8 cellular contexts compared by ENCODE assay signal in the genomic region with DNA sequence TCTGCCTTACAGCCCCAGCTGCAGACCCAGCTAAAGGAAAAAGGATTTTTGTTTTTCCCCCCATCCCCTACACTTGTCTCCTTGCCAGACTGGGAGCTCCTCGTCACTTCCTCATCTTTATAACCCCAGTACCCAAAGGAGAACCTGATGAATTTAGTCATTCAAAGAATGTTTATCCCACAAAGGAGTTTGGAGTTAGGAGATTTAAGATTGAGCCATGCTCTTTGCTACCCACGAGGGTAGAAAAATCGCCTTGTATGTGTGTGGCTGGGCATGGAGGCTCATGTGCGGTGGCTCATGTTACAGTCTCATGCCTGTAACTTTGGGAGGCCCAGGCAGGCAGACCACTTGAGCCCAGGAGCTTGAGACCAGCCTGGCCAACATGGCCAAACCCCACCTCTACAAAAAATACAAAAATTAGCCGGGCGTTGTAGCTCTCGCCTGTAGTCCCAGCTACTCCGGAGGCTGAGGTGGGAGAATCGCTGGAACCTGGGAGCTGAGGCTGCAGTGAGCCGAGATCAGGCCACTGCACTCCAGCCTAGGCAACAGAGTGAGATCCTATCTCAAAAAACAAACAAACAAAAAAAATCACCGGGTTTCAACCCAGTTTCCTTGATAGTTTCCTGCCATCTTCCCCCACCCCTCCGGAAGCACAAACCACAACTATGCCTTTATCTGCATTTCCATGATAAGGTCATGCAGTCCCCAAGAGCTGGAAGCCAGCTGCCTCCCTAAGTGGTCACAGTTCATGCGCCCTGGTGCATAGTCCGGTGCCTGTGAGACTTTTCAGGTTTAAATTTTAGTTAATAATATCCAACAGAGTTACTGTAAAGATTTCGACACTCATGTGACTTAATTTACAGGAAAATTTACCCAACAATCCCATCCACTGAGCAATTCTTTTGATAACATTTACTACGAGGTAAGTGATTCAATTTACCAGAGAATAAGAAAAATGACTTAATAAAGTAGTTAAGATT. TPM values are rescaled to one million over a fixed set of nuclear protein-coding genes. Genes with fewer than 3 reads are reported as not detected.
DNase-seq lines count a peak whose midpoint lies in the region; ATAC-seq lines count a peak whose summit lies in the region.

No MANE protein-coding gene starts in this region.

- H3K4me1 Mint-ChIP-seq in activated CD8-positive, alpha-beta memory T cell treated with anti-CD3 and anti-CD28 coated beads, Interleukin-2, amount 10 ng/mL, durations not matched to agents 7 days and 5 days: peaks cover 46% of the 10 kb centered on the region
- H3K4me1 Mint-ChIP-seq in T-helper 17 cell: peaks cover 45% of the 10 kb centered on the region

- no peaks in the 10 kb centered on the region for H3K9me3 Mint-ChIP-seq in activated CD8-positive, alpha-beta memory T cell treated with anti-CD3 and anti-CD28 coated beads, Interleukin-2, amount 10 ng/mL, durations not matched to agents 7 days and 5 days (ENCODE audit: low read depth)

- H3K36me3 Mint-ChIP-seq in activated CD8-positive, alpha-beta memory T cell treated with anti-CD3 and anti-CD28 coated beads, Interleukin-2, amount 10 ng/mL, durations not matched to agents 7 days and 5 days: peaks cover 5% of the 10 kb centered on the region
- no peaks in the 10 kb centered on the region for H3K36me3 Mint-ChIP-seq in T-helper 17 cell (ENCODE audit: low read depth)

- DNase-seq in activated CD8-positive, alpha-beta memory T cell treated with anti-CD3 and anti-CD28 coated beads, Interleukin-2, amount 10 ng/mL, durations not matched to agents 7 days and 5 days: peak; percentile 63
- no peak for DNase-seq in activated CD8-positive, alpha-beta memory T cell treated with anti-CD3 and anti-CD28 coated beads, Interleukin-2, amount 50 U/mL, for 4 hours
- DNase-seq in T-helper 17 cell (peak; percentile 18 to 37 (median 37)), dermis blood vessel endothelial cell (peak; percentile 65), neuronal stem cell (ENCODE audit: low spot score) (no peak), SIG-M5 (lab: John Stamatoyannopoulos, UW) (no peak), EL (no peak), cerebellum (ENCODE audit: low spot score) (no peak)

- H2BK15ac ChIP-seq in neuronal stem cell (ENCODE audit: low read length): no peak overlapping the region

- WGBS in neuronal stem cell (ENCODE audit: extremely low coverage in 2 of 2, insufficient read length in 2 of 2, insufficient replicate concordance in 1 of 2), 2 donors: no CpG with 5 or more reads among the region's 16 CpGs

- no peak overlapping the region for H3K4ac ChIP-seq in neuronal stem cell (ENCODE audit: low read length)

- no peak overlapping the region for H3K14ac ChIP-seq in neuronal stem cell (ENCODE audit: low read length)

- no peak overlapping the region for H2AK5ac ChIP-seq in neuronal stem cell (ENCODE audit: low read depth, low read length)

- peaks cover 0 to 14% of the 10 kb centered on the region in 2 donors for H3K36me3 ChIP-seq in neuronal stem cell (replicated peaks in 1 of 2; ENCODE audit: control insufficient read depth in 2 of 2, insufficient read depth in 2 of 2, low read length in 2 of 2)

- H2AFZ ChIP-seq in neuronal stem cell (ENCODE audit: low read length): no peak overlapping the region

- H2BK5ac ChIP-seq in neuronal stem cell (ENCODE audit: low read length): no peak overlapping the region

- no peak overlapping the region for H4K91ac ChIP-seq in neuronal stem cell (ENCODE audit: low read depth, low read length, poor library complexity)

- no peak overlapping the region for H2BK12ac ChIP-seq in neuronal stem cell (ENCODE audit: low read length)

- no peak overlapping the region for H3K23ac ChIP-seq in neuronal stem cell (ENCODE audit: low read depth, low read length, poor library complexity)

- H3K27me3 ChIP-seq in neuronal stem cell (ENCODE audit: control insufficient read depth in 3 of 3, insufficient read depth in 3 of 3, low read depth in 1 of 3, low read length in 3 of 3): no peaks in the 10 kb centered on the region

- no peaks in the 10 kb centered on the region for H3K9me3 ChIP-seq in T-helper 17 cell (ENCODE audit: control insufficient read depth, low read length, poor library complexity, severe bottlenecking)
- no peaks in the 10 kb centered on the region for H3K9me3 ChIP-seq in neuronal stem cell (replicated peaks in 1 of 2; ENCODE audit: control insufficient read depth in 2 of 2, insufficient read depth in 1 of 2, low read depth in 1 of 2, low read length in 2 of 2)

- no peak overlapping the region for H2BK120ac ChIP-seq in neuronal stem cell (ENCODE audit: low read depth, low read length)

- peak overlapping the region; percentile 95 for H3K27ac Mint-ChIP-seq in activated CD8-positive, alpha-beta memory T cell treated with anti-CD3 and anti-CD28 coated beads, Interleukin-2, amount 10 ng/mL, durations not matched to agents 7 days and 5 days
- peak overlapping the region; percentile 99 for H3K27ac Mint-ChIP-seq in T-helper 17 cell

- no peak overlapping the region for H4K8ac ChIP-seq in neuronal stem cell (ENCODE audit: low read depth, low read length)

- H3K18ac ChIP-seq in neuronal stem cell (ENCODE audit: low read length): no peak overlapping the region

- peaks cover 6 to 10% of the 10 kb centered on the region in 2 donors for H3K4me1 ChIP-seq in neuronal stem cell (ENCODE audit: control insufficient read depth in 2 of 2, insufficient read depth in 1 of 2, low read depth in 1 of 2, low read length in 2 of 2)

- ATAC-seq in activated CD8-positive, alpha-beta memory T cell treated with anti-CD3 and anti-CD28 coated beads, Interleukin-2, amount 10 ng/mL, durations not matched to agents 7 days and 5 days: peak; percentile 20
- peak; percentile 50 for ATAC-seq in T-helper 17 cell

- peaks cover 3% of the 10 kb centered on the region for H3K79me1 ChIP-seq in neuronal stem cell (ENCODE audit: low read depth, low read length)

- H3K4me3 Mint-ChIP-seq in activated CD8-positive, alpha-beta memory T cell treated with anti-CD3 and anti-CD28 coated beads, Interleukin-2, amount 10 ng/mL, durations not matched to agents 7 days and 5 days: peak overlapping the region; percentile 87
- H3K4me3 Mint-ChIP-seq in T-helper 17 cell: peak overlapping the region; percentile 97

- peak overlapping the region; percentile 23 for H3K4me2 ChIP-seq in neuronal stem cell (ENCODE audit: insufficient read depth, low read length, poor library complexity, severe bottlenecking)

- H3K27me3 Mint-ChIP-seq in activated CD8-positive, alpha-beta memory T cell treated with anti-CD3 and anti-CD28 coated beads, Interleukin-2, amount 10 ng/mL, durations not matched to agents 7 days and 5 days: no peaks in the 10 kb centered on the region
- no peaks in the 10 kb centered on the region for H3K27me3 Mint-ChIP-seq in T-helper 17 cell

- CTCF ChIA-PET in activated CD8-positive, alpha-beta memory T cell treated with anti-CD3 and anti-CD28 coated beads, Interleukin-2, amount 10 ng/mL, durations not matched to agents 7 days and 5 days (lab: Charles Lee): interaction anchor here (1.8 kb wide), 1 partner anchor 19 kb away, joined by 6 read pairs; no protein-coding TSS in a partner anchor

- no peak overlapping the region for H3K27ac ChIP-seq in neuronal stem cell (replicated peaks; ENCODE audit: low read length)

- no peak overlapping the region for H3K9ac ChIP-seq in neuronal stem cell (ENCODE audit: low read depth, low read length, poor library complexity)

- peak overlapping the region in 1 of 2 donors; percentile 62 for H3K4me3 ChIP-seq in neuronal stem cell (ENCODE audit: low read length in 2 of 2)

RNA-seq across cellular contexts. Expression of a gene that starts 1.5 kb away (rescaled TPM):
- 10 to 100 TPM; 30.8 to 31.8 TPM for total RNA-seq in activated CD8-positive, alpha-beta memory T cell treated with anti-CD3 and anti-CD28 coated beads, Interleukin-2, amount 10 ng/mL, durations not matched to agents 7 days and 5 days
- total RNA-seq in T-helper 17 cell: 10 to 100 TPM; 41.9 to 50.0 TPM
- 26.2 and 41.8 TPM in 2 replicates for total RNA-seq in dermis blood vessel endothelial cell
- 47.3 TPM for polyA plus RNA-seq in neuronal stem cell (2013, experiment 1 of 2)
- 51.5 TPM for polyA plus RNA-seq in neuronal stem cell (2013, experiment 2 of 2)
- 45.4 TPM for total RNA-seq in cerebellum

RNA-seq across cellular contexts. Expression of a gene that starts 7.1 kb away (rescaled TPM):
- total RNA-seq in activated CD8-positive, alpha-beta memory T cell treated with anti-CD3 and anti-CD28 coated beads, Interleukin-2, amount 10 ng/mL, durations not matched to agents 7 days and 5 days: 10 to 100 TPM; 16.2 to 16.9 TPM
- total RNA-seq in T-helper 17 cell (10 to 100 TPM; 13.2 to 20.4 TPM), dermis blood vessel endothelial cell (61.8 and 73.2 TPM in 2 replicates), cerebellum (27.7 TPM)
- 19.4 TPM for polyA plus RNA-seq in neuronal stem cell (2013, experiment 1 of 2)
- polyA plus RNA-seq in neuronal stem cell (2013, experiment 2 of 2): 19.6 TPM

RNA-seq across cellular contexts. Expression of a gene that starts 59.2 kb away (rescaled TPM):
- 1 to 10 TPM; 5.8 to 6.4 TPM for total RNA-seq in activated CD8-positive, alpha-beta memory T cell treated with anti-CD3 and anti-CD28 coated beads, Interleukin-2, amount 10 ng/mL, durations not matched to agents 7 days and 5 days
- total RNA-seq in T-helper 17 cell (1 to 10 TPM; 2.7 to 3.3 TPM), dermis blood vessel endothelial cell (8.8 and 10.8 TPM in 2 replicates), cerebellum (25.3 TPM)
- 13.8 TPM for polyA plus RNA-seq in neuronal stem cell (2013, experiment 1 of 2)
- polyA plus RNA-seq in neuronal stem cell (2013, experiment 2 of 2): 14.1 TPM

Comparison
In these comparisons a context has a peak if more than half of its experiments do, and no peak if none do; other contexts are left out.
1. DNase-seq: peak in activated CD8-positive, alpha-beta memory T cell treated with anti-CD3 and anti-CD28 coated beads, Interleukin-2, amount 10 ng/mL, durations not matched to agents 7 days and 5 days (single experiment), T-helper 17 cell (3 of 3) and dermis blood vessel endothelial cell (single experiment); none in activated CD8-positive, alpha-beta memory T cell treated with anti-CD3 and anti-CD28 coated beads, Interleukin-2, amount 50 U/mL, for 4 hours (single experiment), neuronal stem cell (single experiment), SIG-M5 (single experiment), EL (single experiment) and cerebellum (single experiment).